In the genomic region with DNA sequence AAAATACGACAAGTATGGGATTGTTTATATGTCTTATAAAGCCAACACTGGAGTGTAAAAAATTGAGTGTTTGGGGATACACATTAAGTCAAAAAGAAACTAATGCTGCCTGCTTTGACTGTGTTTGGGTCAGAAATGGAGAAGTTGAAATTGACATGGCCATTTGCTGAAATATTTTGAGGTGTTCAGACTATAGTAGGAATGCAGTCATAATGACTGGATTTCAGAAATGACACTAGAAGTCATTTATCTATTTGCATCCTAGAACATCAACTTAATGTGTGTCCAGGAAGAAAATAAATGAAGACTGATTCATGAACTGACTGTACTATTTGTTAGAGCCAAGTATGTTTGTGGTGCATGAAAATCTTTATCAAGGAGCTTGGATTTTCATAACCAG, we compare ENCODE assay signal across 14 cellular contexts. TPM values are rescaled to one million over a fixed set of nuclear protein-coding genes. Genes with fewer than 3 reads are reported as not detected.
DNase-seq lines count a peak whose midpoint lies in the region; ATAC-seq and TF ChIP-seq lines count a peak whose summit lies in the region.
"Had no signal": no experiment of that assay in that cellular context is flagged by ENCODE, and none has a peak within 500 bp of the region (broad histone marks: within the 10 kb centered on the region; RNA-seq: fewer than 3 reads in every experiment).

No MANE protein-coding gene starts in this region.

- H3K9me3 ChIP-seq in iPS-20b (ENCODE audit: insufficient read depth, low read depth, low read length), result peaks cover 13% of the 10 kb centered on the region; the same call in 1 of the 2 replicates
- no peaks in the 10 kb centered on the region for H3K9me3 ChIP-seq in sigmoid colon
- H3K9me3 ChIP-seq: adrenal gland, BLaER1 had no signal

- H3K27ac ChIP-seq in iPS-20b (ENCODE audit: low read length) (no peak overlapping the region), sigmoid colon (no peak overlapping the region)
- H3K27ac ChIP-seq: adrenal gland, BLaER1 had no signal

- no peak for TF ChIP-seq EP300 in sigmoid colon (IDR thresholded peaks at IDR 0.05)

- TF ChIP-seq POLR2A in NB4 (IDR thresholded peaks at IDR 0.05; ENCODE audit: extremely low read depth, insufficient read length) (no peak), sigmoid colon (IDR thresholded peaks at IDR 0.05) (no peak)

- no peak for TF ChIP-seq CTCF in GM12865 (IDR thresholded peaks at IDR 0.05; ENCODE audit: insufficient read depth, low read depth, low read length, missing control alignments)
- no peak for TF ChIP-seq CTCF in NB4 (IDR thresholded peaks at IDR 0.05; ENCODE audit: low read depth, low read length)
- no peak for TF ChIP-seq CTCF in sigmoid colon (IDR thresholded peaks at IDR 0.05)

- H3K4me1 ChIP-seq in iPS-20b (ENCODE audit: insufficient read depth, low read length) (peaks cover 13% of the 10 kb centered on the region; the same call in 1 of the 2 replicates), sigmoid colon (peaks cover 0 to 26% (median 7%) of the 10 kb centered on the region in 4 donors)
- H3K4me1 ChIP-seq: BLaER1 had no signal

- no peak overlapping the region for H3K4me3 ChIP-seq in GM12865 (ENCODE audit: low read depth, low read length)
- no peak overlapping the region for H3K4me3 ChIP-seq in NB4 (ENCODE audit: low read depth, low read length)
- no peak overlapping the region; the same call in 1 of the 2 replicates for H3K4me3 ChIP-seq in iPS-20b (ENCODE audit: low read length)
- no peak overlapping the region for H3K4me3 ChIP-seq in sigmoid colon
- H3K4me3 ChIP-seq: adrenal gland, BLaER1 had no signal

- intact Hi-C loops in sigmoid colon (cut with DNase I), result no loop called here

- ATAC-seq in HG02588 (IDR thresholded peaks at IDR 0.05; ENCODE audit: unreplicated experiment), result peak; percentile 66

- peak overlapping the region; percentile 26; the same call in 1 of the 2 replicates for H3K9ac ChIP-seq in iPS-20b (ENCODE audit: low read depth, low read length)
- H3K9ac ChIP-seq: BLaER1 had no signal

- DNase-seq in GM12865 (ENCODE audit: low read depth) (peak; percentile 11), NB4 (ENCODE audit: low read depth) (peak; percentile 26), DMS 273 (lab: John Stamatoyannopoulos, UW; ENCODE audit: unreplicated experiment) (no peak), D341Med (ENCODE audit: low spot score) (no peak), NCI-H2029 (lab: John Stamatoyannopoulos, UW) (no peak), sigmoid colon (no peak)
- DNase-seq: activated CD8-positive, alpha-beta memory T cell treated with anti-CD3 and anti-CD28 coated beads for 24 hours; adrenal gland; MM.1S; naive B cell; NCI-H526 treated with DMSO at 0.1 percent for 48 hours had no signal

- WGBS in sigmoid colon, 2 donors, result 59 to 84% methylated on average over 1 of the region's 1 CpG

- no peaks in the 10 kb centered on the region for H3K36me3 ChIP-seq in iPS-20b (ENCODE audit: insufficient read depth, low read depth, low read length)
- no peaks in the 10 kb centered on the region for H3K36me3 ChIP-seq in sigmoid colon
- H3K36me3 ChIP-seq: adrenal gland, BLaER1 had no signal

- H3K27me3 ChIP-seq in iPS-20b (ENCODE audit: insufficient read depth, low read length) (no peaks in the 10 kb centered on the region), sigmoid colon (no peaks in the 10 kb centered on the region)
- H3K27me3 ChIP-seq: adrenal gland, BLaER1 had no signal

RNA-seq across cellular contexts. Expression of a gene that starts 28.4 kb away (rescaled TPM):
- 10 to 100 TPM; 11.1 to 25.5 (median 18.9) TPM for total RNA-seq in sigmoid colon
- polyA plus RNA-seq in sigmoid colon, result 1 to 10 TPM in 2 of 3 donors, under 1 TPM in 1; 0.92 to 3.0 (median 1.2) TPM

Comparison
In these comparisons a context has a peak if more than half of its experiments do, and no peak if none do; other contexts are left out.
1. DNase-seq: peak in GM12865 (single experiment) and NB4 (single experiment); none in DMS 273 (single experiment), D341Med (single experiment), NCI-H2029 (single experiment) and sigmoid colon (single experiment).